8 cellular contexts compared by ENCODE assay signal in genomic region chr3:11509175-11510000, GRCh38.
DNase-seq lines count a peak whose midpoint lies in the region; ATAC-seq and TF ChIP-seq lines count a peak whose summit lies in the region.

No MANE protein-coding gene starts in this region.

- H3K4me3 Mint-ChIP-seq in Calu3 (ENCODE audit: low read depth, unreplicated experiment): no peak overlapping the region
- H3K4me3 Mint-ChIP-seq in T-helper 2 cell treated with Interferon-gamma antibody and Interleukin-4, amounts not matched to agents 5 μg/mL and 100 μg/mL, for 36 hours: no peak overlapping the region

- H3K4me3 ChIP-seq in liver (ENCODE audit: low read depth in 1 of 3, low read length in 3 of 3) (no peak overlapping the region), tibial nerve (no peak overlapping the region)

- no peaks in the 10 kb centered on the region for H3K36me3 ChIP-seq in liver (ENCODE audit: control insufficient read depth in 4 of 4, insufficient read depth in 3 of 4, low read depth in 1 of 4, low read length in 3 of 4)
- H3K36me3 ChIP-seq in tibial nerve: no peaks in the 10 kb centered on the region

- peaks cover 5% of the 10 kb centered on the region for H3K36me3 Mint-ChIP-seq in Calu3 (ENCODE audit: insufficient read depth, unreplicated experiment)
- no peaks in the 10 kb centered on the region for H3K36me3 Mint-ChIP-seq in T-helper 2 cell treated with Interferon-gamma antibody and Interleukin-4, amounts not matched to agents 5 μg/mL and 100 μg/mL, for 36 hours (ENCODE audit: low read depth)

- H3K4me1 ChIP-seq in liver (ENCODE audit: control insufficient read depth in 4 of 4, insufficient read depth in 4 of 4, low read length in 3 of 4) (peaks cover 0 to 8% (median 4%) of the 10 kb centered on the region in 4 donors), tibial nerve (peaks cover 0 to 44% (median 28%) of the 10 kb centered on the region in 4 donors)

- TF ChIP-seq EP300 in tibial nerve (IDR thresholded peaks at IDR 0.05): peak in 1 of 2 donors; percentile 47

- TF ChIP-seq CTCF in Calu3 (IDR thresholded peaks at IDR 0.05; ENCODE audit: unreplicated experiment): no peak
- TF ChIP-seq CTCF in liver (IDR thresholded peaks at IDR 0.05; ENCODE audit: low read depth, low read length, missing input control): no peak
- peak in 2 of 5 experiments; percentile 13 to 22 for TF ChIP-seq CTCF in tibial nerve (IDR thresholded peaks at IDR 0.05)

- no peak for ATAC-seq in GM18858 (IDR thresholded peaks at IDR 0.05; ENCODE audit: unreplicated experiment)
- no peak for ATAC-seq in HG03520 (IDR thresholded peaks at IDR 0.05; ENCODE audit: unreplicated experiment)

- no peaks in the 10 kb centered on the region for H3K9me3 Mint-ChIP-seq in Calu3 (ENCODE audit: low read depth, unreplicated experiment)
- no peaks in the 10 kb centered on the region for H3K9me3 Mint-ChIP-seq in T-helper 2 cell treated with Interferon-gamma antibody and Interleukin-4, amounts not matched to agents 5 μg/mL and 100 μg/mL, for 36 hours

- H3K27me3 ChIP-seq in liver (ENCODE audit: control insufficient read depth in 4 of 4, insufficient read depth in 4 of 4, low read length in 3 of 4): no peaks in the 10 kb centered on the region
- H3K27me3 ChIP-seq in tibial nerve: no peaks in the 10 kb centered on the region

- intact Hi-C loops in Calu3 (cut with micrococcal nuclease; ENCODE audit: unreplicated experiment): no loop called here

- TF ChIP-seq RAD21 in liver (IDR thresholded peaks at IDR 0.05): peak; percentile 24 to 46

- peak overlapping the region; percentile 62 for H3K27ac ChIP-seq in caudate nucleus (ENCODE audit: low read depth, low read length)
- peak overlapping the region in 1 of 2 donors; percentile 16 for H3K27ac ChIP-seq in liver (ENCODE audit: low read depth in 1 of 2, low read length in 2 of 2)
- H3K27ac ChIP-seq in tibial nerve: peak overlapping the region; percentile 25 to 82 (median 70)

- H3K27me3 Mint-ChIP-seq in Calu3 (ENCODE audit: unreplicated experiment): no peaks in the 10 kb centered on the region
- no peaks in the 10 kb centered on the region for H3K27me3 Mint-ChIP-seq in T-helper 2 cell treated with Interferon-gamma antibody and Interleukin-4, amounts not matched to agents 5 μg/mL and 100 μg/mL, for 36 hours (ENCODE audit: low read depth)

- H3K9ac ChIP-seq in liver (ENCODE audit: low read depth in 1 of 2, low read length in 2 of 2): no peak overlapping the region

- BruUV-seq in Calu3 (replicated peaks; lab: Mats Ljungman, UMichigan): no TSS peak

- peak; percentile 19 for DNase-seq in Calu3
- peak; percentile 48 for DNase-seq in NCI-H2107 (lab: John Stamatoyannopoulos, UW)
- DNase-seq in caudate nucleus (lab: John Stamatoyannopoulos, UW): peak in 9 of 61 donors; percentile 1 to 33 (median 22)
- DNase-seq in tibial nerve (ENCODE audit: low spot score in 2 of 2): peak in 1 of 2 donors; percentile 37
- DNase-seq in T-helper 2 cell treated with Interferon-gamma antibody and Interleukin-4, amounts not matched to agents 5 μg/mL and 100 μg/mL, for 36 hours (ENCODE audit: low spot score): no peak

- peaks cover 16% of the 10 kb centered on the region for H3K4me1 Mint-ChIP-seq in Calu3 (ENCODE audit: low read depth, unreplicated experiment)
- H3K4me1 Mint-ChIP-seq in T-helper 2 cell treated with Interferon-gamma antibody and Interleukin-4, amounts not matched to agents 5 μg/mL and 100 μg/mL, for 36 hours (ENCODE audit: low read depth): peaks cover 5% of the 10 kb centered on the region

- CTCF ChIA-PET in Calu3 (lab: Charles Lee): interaction anchor here (0.7 kb wide), 2 partner anchors 79 to 109 kb away, joined by 4 to 6 read pairs; no protein-coding TSS in a partner anchor

- H3K9me3 ChIP-seq in liver (ENCODE audit: control insufficient read depth in 4 of 4, low read length in 3 of 4) (no peaks in the 10 kb centered on the region), tibial nerve (no peaks in the 10 kb centered on the region)

- no peak for TF ChIP-seq POLR2A in tibial nerve (IDR thresholded peaks at IDR 0.05)

- 48% methylated on average over 9 of the region's 9 CpGs for WGBS in liver
- 20 to 21% methylated on average over 9 of the region's 9 CpGs for WGBS in tibial nerve, 2 donors

- H3K27ac Mint-ChIP-seq in Calu3 (ENCODE audit: unreplicated experiment): no peak overlapping the region
- H3K27ac Mint-ChIP-seq in T-helper 2 cell treated with Interferon-gamma antibody and Interleukin-4, amounts not matched to agents 5 μg/mL and 100 μg/mL, for 36 hours: no peak overlapping the region

TF ChIP-seq in liver, 16 proteins besides CTCF, POLR2A, EP300 and RAD21:
- TF ChIP-seq NR2F2 (IDR thresholded peaks at IDR 0.05): peak; percentile 27
- TF ChIP-seq MAX (IDR thresholded peaks at IDR 0.05): peak; percentile 37
- TF ChIP-seq REST (IDR thresholded peaks at IDR 0.05): no peak
- TF ChIP-seq SP1 (IDR thresholded peaks at IDR 0.05): peak; percentile 25
- no peak for TF ChIP-seq FOXA1 (IDR thresholded peaks at IDR 0.05)
